ENCODE assay signal across 15 cellular contexts in genomic region chr1:152906023-152906565, GRCh38. TPM values are rescaled to one million over a fixed set of nuclear protein-coding genes. Genes with fewer than 3 reads are reported as not detected.
DNase-seq lines count a peak whose midpoint lies in the region; ATAC-seq, FAIRE-seq and TF ChIP-seq lines count a peak whose summit lies in the region.
"Had no signal": no experiment of that assay in that cellular context is flagged by ENCODE, and none has a peak within 500 bp of the region (broad histone marks: within the 10 kb centered on the region; RNA-seq: fewer than 3 reads in every experiment).

No MANE protein-coding gene starts in this region.

- peaks cover 10% of the 10 kb centered on the region for H3K27me3 ChIP-seq in fibroblast of lung (ENCODE audit: control insufficient read depth, insufficient read depth, low read length)
- H3K27me3 ChIP-seq: Peyer's patch had no signal

- H3K4me1 ChIP-seq in fibroblast of lung (ENCODE audit: control insufficient read depth, extremely low read depth, insufficient read depth, low read length) = peaks cover 11% of the 10 kb centered on the region
- H3K4me1 ChIP-seq: Peyer's patch, prostate gland, upper lobe of right lung had no signal

- H3K4me3 ChIP-seq in fibroblast of lung (replicated peaks in 1 of 4; ENCODE audit: control extremely low read depth in 1 of 4, insufficient read depth in 1 of 4, low read depth in 3 of 4, low read length in 4 of 4) = no peak overlapping the region
- H3K4me3 ChIP-seq: Peyer's patch, prostate gland, upper lobe of right lung had no signal

- H3K27ac Mint-ChIP-seq in stimulated activated effector memory CD8-positive, alpha-beta T cell treated with anti-CD3 and anti-CD28 coated beads, Interleukin-12 subunit alpha, Interleukin-12 subunit beta, amount 100 ng/mL, for 72 hours = no peak overlapping the region
- H3K27ac Mint-ChIP-seq: activated B cell treated with CpG ODN at 0.5 μM for 24 hours had no signal

- ATAC-seq in stimulated activated effector memory CD8-positive, alpha-beta T cell treated with anti-CD3 and anti-CD28 coated beads, Interleukin-12 subunit alpha, Interleukin-12 subunit beta, amount 100 ng/mL, for 72 hours = peak; percentile 35
- ATAC-seq: upper lobe of right lung had no signal

- no peaks in the 10 kb centered on the region for H3K36me3 ChIP-seq in fibroblast of lung (ENCODE audit: control insufficient read depth, insufficient read depth, low read length)
- H3K36me3 ChIP-seq: Peyer's patch, prostate gland, upper lobe of right lung had no signal

- no peak for TF ChIP-seq CTCF in fibroblast of lung (conservative IDR thresholded peaks at IDR 0.05 in 1 of 2, IDR thresholded peaks at IDR 0.05 in 1 of 2; ENCODE audit: low read depth in 1 of 2, low read length in 2 of 2)

- no peak overlapping the region for H3K4me3 Mint-ChIP-seq in stimulated activated effector memory CD8-positive, alpha-beta T cell treated with anti-CD3 and anti-CD28 coated beads, Interleukin-12 subunit alpha, Interleukin-12 subunit beta, amount 100 ng/mL, for 72 hours
- H3K4me3 Mint-ChIP-seq: activated B cell treated with CpG ODN at 0.5 μM for 24 hours had no signal

- H3K4me2 ChIP-seq in fibroblast of lung (ENCODE audit: extremely low read depth, insufficient read depth, low read length) = peak overlapping the region; percentile 70

- H3K27ac ChIP-seq in fibroblast of lung (ENCODE audit: insufficient read depth, low read length) = peak overlapping the region; percentile 75
- H3K27ac ChIP-seq: Peyer's patch, prostate gland, upper lobe of right lung had no signal

- no peaks in the 10 kb centered on the region for H3K79me2 ChIP-seq in fibroblast of lung (ENCODE audit: control insufficient read depth, insufficient read depth, low read length)

- no peaks in the 10 kb centered on the region for H3K36me3 Mint-ChIP-seq in stimulated activated effector memory CD8-positive, alpha-beta T cell treated with anti-CD3 and anti-CD28 coated beads, Interleukin-12 subunit alpha, Interleukin-12 subunit beta, amount 100 ng/mL, for 72 hours

- H3K9ac ChIP-seq in fibroblast of lung (ENCODE audit: insufficient read depth, low read length) = no peak overlapping the region

- H3K4me1 Mint-ChIP-seq in stimulated activated effector memory CD8-positive, alpha-beta T cell treated with anti-CD3 and anti-CD28 coated beads, Interleukin-12 subunit alpha, Interleukin-12 subunit beta, amount 100 ng/mL, for 72 hours = no peaks in the 10 kb centered on the region
- H3K4me1 Mint-ChIP-seq: activated B cell treated with CpG ODN at 0.5 μM for 24 hours had no signal

- H3K9me3 ChIP-seq in fibroblast of lung (ENCODE audit: control insufficient read depth, insufficient read depth, low read depth, low read length) = no peaks in the 10 kb centered on the region
- H3K9me3 ChIP-seq: prostate gland, upper lobe of right lung had no signal

- DNase-seq in GM04503 (ENCODE audit: low read depth) (peak; percentile 87), RCC 7860 (ENCODE audit: low spot score) (peak; percentile 57), fibroblast of lung (ENCODE audit: low read depth in 2 of 2) (peak; percentile 7 to 74), DMS 273 (lab: John Stamatoyannopoulos, UW; ENCODE audit: unreplicated experiment) (no peak)
- DNase-seq in stimulated activated effector memory CD8-positive, alpha-beta T cell treated with anti-CD3 and anti-CD28 coated beads, Interleukin-12 subunit alpha, Interleukin-12 subunit beta, amount 100 ng/mL, for 72 hours (ENCODE audit: low spot score in 2 of 2) = no peak
- no peak for DNase-seq in activated CD4-positive, alpha-beta T cell treated with anti-CD3 and anti-CD28 coated beads for 4 hours
- no peak for DNase-seq in stimulated activated CD4-positive, alpha-beta T cell treated with anti-CD3 and anti-CD28 coated beads, Interleukin-4, amount 100 ng/mL, for 1 hour
- DNase-seq: activated B cell treated with CpG ODN at 0.5 μM for 24 hours, cerebellar nuclear complex, glutamatergic neuron, NCI-H1930, Peyer's patch, upper lobe of right lung had no signal

- H4K20me1 ChIP-seq in fibroblast of lung (ENCODE audit: control insufficient read depth, extremely low read depth, insufficient read depth, low read length) = no peaks in the 10 kb centered on the region

- peaks cover 3% of the 10 kb centered on the region for H3K9me3 Mint-ChIP-seq in stimulated activated effector memory CD8-positive, alpha-beta T cell treated with anti-CD3 and anti-CD28 coated beads, Interleukin-12 subunit alpha, Interleukin-12 subunit beta, amount 100 ng/mL, for 72 hours
- H3K9me3 Mint-ChIP-seq: activated B cell treated with CpG ODN at 0.5 μM for 24 hours had no signal

- no peak for FAIRE-seq in RCC 7860 (lab: Jason Lieb, UNC)

- no peak overlapping the region for H2AFZ ChIP-seq in fibroblast of lung (ENCODE audit: low read length)

RNA-seq across cellular contexts. Expression of gene IVL, which starts 2.3 kb away (rescaled TPM):
- total RNA-seq in fibroblast of lung = not detected in 2 replicates
- polyA plus RNA-seq in fibroblast of lung = 0.10 and 0.34 TPM in 2 replicates
- 0.06 and 0.39 TPM in 2 replicates for polyA plus RNA-seq in fibroblast of lung (2012)
- polyA minus RNA-seq in fibroblast of lung (ENCODE audit: low replicate concordance) = not detected in 2 replicates
- total RNA-seq: activated B cell treated with CpG ODN at 0.5 μM for 24 hours, lung microvascular endothelial cell, Peyer's patch, upper lobe of right lung had no signal

RNA-seq across cellular contexts. Expression of gene SMCP, which starts 28.0 kb away (rescaled TPM):
- total RNA-seq in fibroblast of lung = 0.17 TPM in 1 of 2 replicates, not detected in the other
- polyA plus RNA-seq in fibroblast of lung = 0.12 TPM in 1 of 2 replicates, not detected in the other
- polyA plus RNA-seq in fibroblast of lung (2012) = 0.36 TPM in 1 of 2 replicates, not detected in the other
- polyA minus RNA-seq in fibroblast of lung (ENCODE audit: low replicate concordance) = not detected in 2 replicates
- total RNA-seq: activated B cell treated with CpG ODN at 0.5 μM for 24 hours, lung microvascular endothelial cell, Peyer's patch, upper lobe of right lung had no signal

RNA-seq across cellular contexts. Expression of gene SPRR5, which starts 40.9 kb away (rescaled TPM):
- not detected in 2 replicates for total RNA-seq in fibroblast of lung
- not detected in 2 replicates for polyA plus RNA-seq in fibroblast of lung
- polyA plus RNA-seq in fibroblast of lung (2012) = not detected in 2 replicates
- polyA minus RNA-seq in fibroblast of lung (ENCODE audit: low replicate concordance) = not detected in 2 replicates
- total RNA-seq: activated B cell treated with CpG ODN at 0.5 μM for 24 hours, lung microvascular endothelial cell, Peyer's patch, prostate gland, upper lobe of right lung had no signal

RNA-seq across cellular contexts. Expression of gene LCE7A, which starts 46.3 kb away (rescaled TPM):
- total RNA-seq in fibroblast of lung = not detected in 2 replicates
- not detected in 2 replicates for polyA plus RNA-seq in fibroblast of lung
- polyA plus RNA-seq in fibroblast of lung (2012) = not detected in 2 replicates
- polyA minus RNA-seq in fibroblast of lung (ENCODE audit: low replicate concordance) = not detected in 2 replicates
- total RNA-seq: activated B cell treated with CpG ODN at 0.5 μM for 24 hours, lung microvascular endothelial cell, Peyer's patch, prostate gland, upper lobe of right lung had no signal

Comparison
In these comparisons a context has a peak if more than half of its experiments do, and no peak if none do; other contexts are left out.
1. DNase-seq: peak in GM04503 (single experiment), RCC 7860 (single experiment) and fibroblast of lung (2 of 2); none in stimulated activated effector memory CD8-positive, alpha-beta T cell treated with anti-CD3 and anti-CD28 coated beads, Interleukin-12 subunit alpha, Interleukin-12 subunit beta, amount 100 ng/mL, for 72 hours (0 of 2), DMS 273 (single experiment), activated CD4-positive, alpha-beta T cell treated with anti-CD3 and anti-CD28 coated beads for 4 hours (0 of 2) and stimulated activated CD4-positive, alpha-beta T cell treated with anti-CD3 and anti-CD28 coated beads, Interleukin-4, amount 100 ng/mL, for 1 hour (single experiment).